In genomic region chr3:47850062-47850802, GRCh38 we compare ENCODE assay signal across 9 cellular contexts. TPM values are rescaled to one million over a fixed set of nuclear protein-coding genes. Genes with fewer than 3 reads are reported as not detected.
DNase-seq lines count a peak whose midpoint lies in the region; ATAC-seq and TF ChIP-seq lines count a peak whose summit lies in the region.
"Had no signal": no experiment of that assay in that cellular context is flagged by ENCODE, and none has a peak within 500 bp of the region (broad histone marks: within the 10 kb centered on the region; RNA-seq: fewer than 3 reads in every experiment).

No MANE protein-coding gene starts in this region.

- H3K27ac Mint-ChIP-seq in neural progenitor cell, result no peak overlapping the region

- H3K36me3 ChIP-seq in neural progenitor cell, result no peaks in the 10 kb centered on the region

- peaks cover 10% of the 10 kb centered on the region for H3K27me3 Mint-ChIP-seq in neural progenitor cell (ENCODE audit: insufficient read depth, low read depth)

- H2AFZ ChIP-seq in neural progenitor cell (replicated peaks), result no peak overlapping the region

- H3K9me3 ChIP-seq in neural progenitor cell (ENCODE audit: low read depth), result no peaks in the 10 kb centered on the region

- H3K27me3 ChIP-seq in neural progenitor cell, result no peaks in the 10 kb centered on the region

- H3K36me3 Mint-ChIP-seq in neural progenitor cell, result peaks cover 25% of the 10 kb centered on the region

- H3K4me1 Mint-ChIP-seq in neural progenitor cell, result peaks cover 3% of the 10 kb centered on the region

- H3K4me1 ChIP-seq in neural progenitor cell, result no peaks in the 10 kb centered on the region

- peaks cover 32% of the 10 kb centered on the region for H3F3A ChIP-seq in neural progenitor cell (ENCODE audit: low read depth)

- no peak overlapping the region for H3K4me3 Mint-ChIP-seq in neural progenitor cell

- H3K4me3 ChIP-seq in choroid plexus epithelial cell (ENCODE audit: low read depth, low read length) (no peak overlapping the region), neural progenitor cell (no peak overlapping the region)

- ATAC-seq in GM18517 (IDR thresholded peaks at IDR 0.05; ENCODE audit: unreplicated experiment) (no peak), HG02973 (IDR thresholded peaks at IDR 0.05; ENCODE audit: unreplicated experiment) (no peak)

- no peak overlapping the region for H3K9ac ChIP-seq in neural progenitor cell

- TF ChIP-seq CTCF in choroid plexus epithelial cell (conservative IDR thresholded peaks at IDR 0.05; ENCODE audit: low read depth, low read length), result peak; percentile 69
- peak; percentile 57 for TF ChIP-seq CTCF in neural progenitor cell (IDR thresholded peaks at IDR 0.05)

- H4K20me1 ChIP-seq in neural progenitor cell (ENCODE audit: low read depth), result peaks cover 4% of the 10 kb centered on the region

- H3K4me2 ChIP-seq in neural progenitor cell, result no peak overlapping the region

- no peaks in the 10 kb centered on the region for H3K79me2 ChIP-seq in neural progenitor cell (ENCODE audit: low read depth)

- DNase-seq in EL (peak; percentile 45), MV-4-11 (lab: John Stamatoyannopoulos, UW) (peak; percentile 30), choroid plexus epithelial cell (ENCODE audit: low read depth) (peak; percentile 62), neural progenitor cell (ENCODE audit: low spot score) (peak; percentile 41), NCI-H345 treated with DMSO at 0.1 percent for 48 hours (lab: John Stamatoyannopoulos, UW; ENCODE audit: unreplicated experiment) (no peak), DMS79 (lab: John Stamatoyannopoulos, UW) (no peak)
- DNase-seq: left cardiac atrium had no signal

- H3K9me3 Mint-ChIP-seq in neural progenitor cell, result peaks cover 3% of the 10 kb centered on the region

- peak overlapping the region; percentile 63 for H3K27ac ChIP-seq in neural progenitor cell

RNA-seq across cellular contexts. Expression of gene DHX30, which starts 47.3 kb away (rescaled TPM):
- total RNA-seq in neural progenitor cell (ENCODE audit: low replicate concordance), result 70.9 and 116 TPM in 2 replicates

Comparison
In these comparisons a context has a peak if more than half of its experiments do, and no peak if none do; other contexts are left out.
1. DNase-seq: peak in EL (single experiment), MV-4-11 (single experiment), choroid plexus epithelial cell (single experiment) and neural progenitor cell (single experiment); none in NCI-H345 treated with DMSO at 0.1 percent for 48 hours (single experiment) and DMS79 (single experiment).